20 cellular contexts compared by ENCODE assay signal in genomic region chr3:115381573-115381912, GRCh38.
DNase-seq lines count a peak whose midpoint lies in the region; ATAC-seq and FAIRE-seq lines count a peak whose summit lies in the region.
"Had no signal": no experiment of that assay in that cellular context is flagged by ENCODE, and none has a peak within 500 bp of the region (broad histone marks: within the 10 kb centered on the region; RNA-seq: fewer than 3 reads in every experiment).

No MANE protein-coding gene starts in this region.

- in situ Hi-C loops in GM23248 (cut with MboI): no loop called here

- H4K20me1 ChIP-seq in GM23248 (ENCODE audit: insufficient read depth): no peaks in the 10 kb centered on the region

- intact Hi-C loops in Right ventricle myocardium inferior (cut with DNase I): no loop called here
- intact Hi-C loops in posterior cingulate gyrus (cut with DNase I): no loop called here

- no peaks in the 10 kb centered on the region for H3K27me3 ChIP-seq in GM23248 (replicated peaks; ENCODE audit: insufficient read depth)

- H3K4me2 ChIP-seq in GM23248 (ENCODE audit: unreplicated experiment): peak overlapping the region; percentile 15

- ATAC-seq in Right ventricle myocardium inferior: peak; percentile 94
- ATAC-seq in activated CD4-positive, CD25-positive, alpha-beta regulatory T cell treated with anti-CD3 and anti-CD28 coated beads, Interleukin-2, amount 50 U/mL, for 24 hours: no peak
- ATAC-seq: activated naive CD4-positive, alpha-beta T cell treated with anti-CD3 and anti-CD28 coated beads, Interleukin-2, amount 50 U/mL, for 72 hours; CD8-positive, alpha-beta T cell; foreskin keratinocyte; sciatic nerve; T-cell had no signal

- DNase-seq in GM23248 (peak; percentile 15), anterior cingulate cortex (lab: John Stamatoyannopoulos, UW) (peak in 41 of 58 donors; percentile 1 to 83 (median 37)), Right ventricle myocardium inferior (ENCODE audit: missing footprints) (peak; percentile 67), posterior cingulate gyrus (peak in 8 of 10 donors; percentile 50 to 93 (median 70)), urothelium cell line (ENCODE audit: low spot score) (no peak), GOT3 (lab: John Stamatoyannopoulos, UW) (no peak)
- DNase-seq: activated CD4-positive, alpha-beta T cell treated with anti-CD3 and anti-CD28 coated beads for 48 hours; CD8-positive, alpha-beta T cell; DMS53; foreskin keratinocyte; H9; NCI-H2081; T-cell had no signal

- no peak overlapping the region for H3K9ac ChIP-seq in GM23248

- no peaks in the 10 kb centered on the region; the same call in 1 of the 2 replicates for H3F3A ChIP-seq in GM23248 (ENCODE audit: insufficient read depth)

- H3K4me3 ChIP-seq in GM23248: no peak overlapping the region
- H3K4me3 ChIP-seq: lung had no signal

- no peaks in the 10 kb centered on the region for H3K36me3 ChIP-seq in GM23248 (ENCODE audit: low read depth)

- peak overlapping the region; percentile 58; the same call in 1 of the 2 replicates for H2AFZ ChIP-seq in GM23248

- H3K9me2 ChIP-seq in GM23248 (ENCODE audit: insufficient read depth): no peaks in the 10 kb centered on the region

- no peaks in the 10 kb centered on the region for H3K79me2 ChIP-seq in GM23248 (ENCODE audit: insufficient read depth)

- H3K27ac ChIP-seq in GM23248: no peak overlapping the region
- H3K27ac ChIP-seq: foreskin keratinocyte had no signal

- 10 to 18% methylated on average over 5 of the region's 5 CpGs for WGBS in GM23248 (ENCODE audit: low coverage in 1 of 2, low lambda C conversion rate in 2 of 2, missing lambda C conversion rate in 2 of 2), 2 experiments

- FAIRE-seq in urothelium cell line (lab: Jason Lieb, UNC): no peak
- FAIRE-seq: HTR-8/SVneo, islet of Langerhans, TTC549 had no signal

- H3K4me1 ChIP-seq in GM23248 (ENCODE audit: insufficient read depth): peaks cover 8% of the 10 kb centered on the region; the same call in 1 of the 2 replicates
- H3K4me1 ChIP-seq: foreskin keratinocyte had no signal

- H3K9me3 ChIP-seq in GM23248 (ENCODE audit: low read depth): no peaks in the 10 kb centered on the region

Comparison
In these comparisons a context has a peak if more than half of its experiments do, and no peak if none do; other contexts are left out.
1. DNase-seq: peak in GM23248 (single experiment), anterior cingulate cortex (41 of 58), Right ventricle myocardium inferior (single experiment) and posterior cingulate gyrus (8 of 10); none in urothelium cell line (single experiment) and GOT3 (single experiment).